ENCODE assay signal across 26 cellular contexts in genomic region chr7:66374141-66374540, GRCh38.
"Had no signal": no experiment of that assay in that cellular context is flagged by ENCODE, and none has a peak within 500 bp of the region (broad histone marks: within the 10 kb centered on the region; RNA-seq: fewer than 3 reads in every experiment).

No MANE protein-coding gene starts in this region.

- H2AFZ ChIP-seq: hepatocyte had no signal

- H3K4me1 ChIP-seq: foreskin keratinocyte, left lung, pancreas, psoas muscle, right atrium auricular region, thyroid gland, upper lobe of right lung had no signal

- H3K9me3 ChIP-seq: left lung, pancreas, psoas muscle, right atrium auricular region, thyroid gland, upper lobe of right lung had no signal

- H3K4me2 ChIP-seq: hepatocyte had no signal

- H3K36me3 ChIP-seq: pancreas, upper lobe of right lung had no signal

- H3K4me3 ChIP-seq: coronary artery, hepatocyte, left lung, lung, pancreas, psoas muscle, right atrium auricular region, skin epidermis, thyroid gland, upper lobe of right lung had no signal

- H3K27me3 ChIP-seq: foreskin keratinocyte, hepatocyte, left lung, pancreas, right atrium auricular region, thyroid gland, upper lobe of right lung had no signal

- H3K4me3 Mint-ChIP-seq: activated B cell treated with CpG ODN at 0.5 μM for 24 hours; activated CD4-positive, alpha-beta T cell treated with anti-CD3 and anti-CD28 coated beads for 36 hours; activated naive CD8-positive, alpha-beta T cell treated with anti-CD3 and anti-CD28 coated beads, Interleukin-2, amount 10 ng/mL, durations not matched to agents 7 days and 5 days; naive thymus-derived CD8-positive, alpha-beta T cell; stimulated activated naive CD8-positive, alpha-beta T cell treated with anti-CD3 and anti-CD28 coated beads, Interleukin-15, Interleukin-2, amounts not matched to agents 100 ng/mL and 50 ng/mL, for 24 hours; T-helper 17 cell had no signal

- H3K27ac Mint-ChIP-seq: activated B cell treated with CpG ODN at 0.5 μM for 24 hours; activated CD4-positive, alpha-beta T cell treated with anti-CD3 and anti-CD28 coated beads for 36 hours; activated naive CD8-positive, alpha-beta T cell treated with anti-CD3 and anti-CD28 coated beads, Interleukin-2, amount 10 ng/mL, durations not matched to agents 7 days and 5 days; stimulated activated naive CD8-positive, alpha-beta T cell treated with anti-CD3 and anti-CD28 coated beads, Interleukin-15, Interleukin-2, amounts not matched to agents 100 ng/mL and 50 ng/mL, for 24 hours; T-helper 17 cell had no signal

- H3K4me1 Mint-ChIP-seq: activated B cell treated with CpG ODN at 0.5 μM for 24 hours; activated CD4-positive, alpha-beta T cell treated with anti-CD3 and anti-CD28 coated beads for 36 hours; activated naive CD8-positive, alpha-beta T cell treated with anti-CD3 and anti-CD28 coated beads, Interleukin-2, amount 10 ng/mL, durations not matched to agents 7 days and 5 days; T-helper 17 cell had no signal

- H3K27me3 Mint-ChIP-seq: activated B cell treated with CpG ODN at 0.5 μM for 24 hours; activated CD4-positive, alpha-beta T cell treated with anti-CD3 and anti-CD28 coated beads for 36 hours; activated naive CD8-positive, alpha-beta T cell treated with anti-CD3 and anti-CD28 coated beads, Interleukin-2, amount 10 ng/mL, durations not matched to agents 7 days and 5 days; naive thymus-derived CD8-positive, alpha-beta T cell; stimulated activated naive CD8-positive, alpha-beta T cell treated with anti-CD3 and anti-CD28 coated beads, Interleukin-15, Interleukin-2, amounts not matched to agents 100 ng/mL and 50 ng/mL, for 24 hours; T-helper 17 cell had no signal

- DNase-seq: activated B cell treated with CpG ODN at 0.5 μM for 24 hours; activated CD4-positive, alpha-beta T cell treated with anti-CD3 and anti-CD28 coated beads for 36 hours; activated CD4-positive, alpha-beta T cell treated with anti-CD3 and anti-CD28 coated beads, Interleukin-2, amount 50 U/mL, for 48 hours; activated CD8-positive, alpha-beta memory T cell treated with anti-CD3 and anti-CD28 coated beads, Interleukin-2, amount 50 U/mL, for 48 hours; activated naive CD4-positive, alpha-beta T cell treated with Interleukin-2 at 50 U/mL for 16 hours; activated naive CD8-positive, alpha-beta T cell treated with anti-CD3 and anti-CD28 coated beads, Interleukin-2, amount 10 ng/mL, durations not matched to agents 7 days and 5 days; activated T-cell treated with anti-CD3 and anti-CD28 coated beads, Interleukin-2, amount 50 U/mL, for 48 hours; amygdala; foreskin keratinocyte; kidney glomerular epithelial cell; left lung; naive thymus-derived CD8-positive, alpha-beta T cell; pancreas; psoas muscle; stimulated activated CD4-positive, alpha-beta T cell treated with anti-CD3 and anti-CD28 coated beads, Interleukin-1b, Interleukin-23, amount 100 ng/mL, for 48 hours; substantia nigra; SW 1271; T-helper 17 cell; thyroid gland; upper lobe of right lung had no signal

- ATAC-seq: activated CD4-positive, alpha-beta T cell treated with anti-CD3 and anti-CD28 coated beads for 36 hours; foreskin keratinocyte; left lung; naive thymus-derived CD8-positive, alpha-beta T cell; pancreas; psoas muscle; T-helper 17 cell; upper lobe of right lung had no signal

- H3K27ac ChIP-seq: coronary artery, foreskin keratinocyte, hepatocyte, left lung, pancreas, psoas muscle, right atrium auricular region, skin epidermis, thyroid gland, upper lobe of right lung had no signal

- H3K79me2 ChIP-seq: hepatocyte had no signal
